ENCODE assay signal across 9 cellular contexts in the genomic region with DNA sequence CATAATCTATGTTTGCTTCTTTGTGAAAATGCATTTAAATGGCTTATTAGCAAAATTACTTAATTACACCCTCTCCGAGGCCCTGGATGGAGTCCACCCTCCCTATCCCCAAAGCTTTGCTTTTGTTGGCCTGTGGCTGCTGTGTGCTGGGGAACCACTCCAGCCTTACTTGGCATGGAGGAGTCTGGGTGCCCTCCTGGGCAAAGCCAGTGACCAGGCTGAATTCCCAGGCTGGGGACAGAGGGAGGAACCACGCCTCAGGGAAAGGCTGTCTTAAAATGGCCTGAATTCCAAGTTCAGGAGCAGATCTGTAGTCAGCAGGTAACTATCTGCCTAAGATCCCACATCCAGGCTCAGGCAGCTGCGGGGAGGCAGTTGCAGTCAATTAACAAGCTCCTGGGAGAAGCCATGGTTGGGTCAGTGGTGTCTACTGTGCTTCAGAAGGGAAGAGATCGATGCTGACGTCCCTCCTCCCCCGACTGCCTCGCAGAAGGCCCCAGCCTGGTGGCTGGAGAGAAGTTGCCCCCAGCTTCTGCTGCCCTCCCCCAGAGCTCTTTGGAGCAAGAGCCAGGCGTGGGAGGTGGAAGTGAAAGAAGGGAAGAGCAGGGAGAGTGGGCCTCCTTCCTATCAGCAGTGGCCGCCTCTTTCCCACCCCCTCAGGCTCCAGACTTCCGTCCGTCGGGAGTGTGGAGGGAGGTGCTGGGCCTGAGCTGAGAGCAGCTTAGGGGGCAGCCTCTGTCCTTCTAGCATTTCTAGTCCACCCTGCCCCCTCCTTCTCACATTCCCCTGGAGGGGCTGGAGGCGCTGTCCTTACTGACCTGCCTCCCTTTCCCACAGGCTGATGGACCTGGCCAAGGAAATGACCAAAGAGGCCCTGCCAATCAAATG. TPM values are rescaled to one million over a fixed set of nuclear protein-coding genes. Genes with fewer than 3 reads are reported as not detected.
DNase-seq lines count a peak whose midpoint lies in the region; ATAC-seq and TF ChIP-seq lines count a peak whose summit lies in the region.
"Had no signal": no experiment of that assay in that cellular context is flagged by ENCODE, and none has a peak within 500 bp of the region (broad histone marks: within the 10 kb centered on the region; RNA-seq: fewer than 3 reads in every experiment).

No MANE protein-coding gene starts in this region.

- peak overlapping the region in 3 of 5 donors; percentile 41 to 66 (median 66) for H3K9ac ChIP-seq in subcutaneous abdominal adipose tissue (ENCODE audit: low read length in 5 of 5)

- peak overlapping the region in 1 of 2 donors; percentile 80 for H3K27ac Mint-ChIP-seq in effector memory CD8-positive, alpha-beta T cell
- H3K27ac Mint-ChIP-seq: IgD-negative memory B cell had no signal

- H3K36me3 ChIP-seq in left lung = no peaks in the 10 kb centered on the region
- H3K36me3 ChIP-seq in subcutaneous abdominal adipose tissue (ENCODE audit: control insufficient read depth in 5 of 5, insufficient read depth in 5 of 5, low read length in 5 of 5) = peaks cover 0 to 19% (median 10%) of the 10 kb centered on the region in 5 donors
- H3K36me3 ChIP-seq in SJCRH30 = no peaks in the 10 kb centered on the region

- no peak overlapping the region for H3K4me3 Mint-ChIP-seq in effector memory CD8-positive, alpha-beta T cell
- H3K4me3 Mint-ChIP-seq: IgD-negative memory B cell had no signal

- peak; percentile 68 for ATAC-seq in left lung
- no peak for ATAC-seq in GM21381 (IDR thresholded peaks at IDR 0.05; ENCODE audit: unreplicated experiment)
- no peak for ATAC-seq in effector memory CD8-positive, alpha-beta T cell (replicated peaks)
- ATAC-seq in GM19463 (IDR thresholded peaks at IDR 0.05; ENCODE audit: unreplicated experiment) = no peak

- H3K4me3 ChIP-seq in coronary artery (peak overlapping the region; percentile 24), left lung (no peak overlapping the region), subcutaneous abdominal adipose tissue (ENCODE audit: low read depth in 1 of 5, low read length in 5 of 5) (peak overlapping the region; percentile 4 to 31 (median 13)), SJCRH30 (no peak overlapping the region)

- no peaks in the 10 kb centered on the region for H3K27me3 Mint-ChIP-seq in effector memory CD8-positive, alpha-beta T cell

- H3K9me3 Mint-ChIP-seq in effector memory CD8-positive, alpha-beta T cell = no peaks in the 10 kb centered on the region
- H3K9me3 Mint-ChIP-seq: IgD-negative memory B cell had no signal

- H3K36me3 Mint-ChIP-seq in effector memory CD8-positive, alpha-beta T cell (ENCODE audit: insufficient read depth) = peaks cover 5% of the 10 kb centered on the region
- H3K36me3 Mint-ChIP-seq: IgD-negative memory B cell had no signal

- DNase-seq in MV-4-11 (lab: John Stamatoyannopoulos, UW) = peak; percentile 87
- peak; percentile 90 for DNase-seq in coronary artery (ENCODE audit: low spot score)
- peak in 1 of 2 donors; percentile 87 for DNase-seq in left lung
- no peak for DNase-seq in SJCRH30
- DNase-seq in effector memory CD8-positive, alpha-beta T cell = no peak

- H3K27ac ChIP-seq in coronary artery = peak overlapping the region; percentile 86 to 92
- H3K27ac ChIP-seq in left lung = peak overlapping the region; percentile 74 to 87
- peak overlapping the region; percentile 75 for H3K27ac ChIP-seq in subcutaneous abdominal adipose tissue (ENCODE audit: low read depth, low read length)
- H3K27ac ChIP-seq in SJCRH30 = no peak overlapping the region

- H3K27me3 ChIP-seq in left lung = no peaks in the 10 kb centered on the region
- H3K27me3 ChIP-seq in subcutaneous abdominal adipose tissue (ENCODE audit: control insufficient read depth in 5 of 5, insufficient read depth in 4 of 5, low read length in 5 of 5) = no peaks in the 10 kb centered on the region
- no peaks in the 10 kb centered on the region for H3K27me3 ChIP-seq in SJCRH30

- H3K9me3 ChIP-seq in left lung (no peaks in the 10 kb centered on the region), subcutaneous abdominal adipose tissue (ENCODE audit: control insufficient read depth in 5 of 5, low read length in 5 of 5) (no peaks in the 10 kb centered on the region), SJCRH30 (replicated peaks) (no peaks in the 10 kb centered on the region)

- no peak for TF ChIP-seq CTCF in coronary artery (IDR thresholded peaks at IDR 0.05)
- no peak for TF ChIP-seq CTCF in left lung (IDR thresholded peaks at IDR 0.05)

- peaks cover 6 to 16% of the 10 kb centered on the region in 2 donors for H3K4me1 Mint-ChIP-seq in effector memory CD8-positive, alpha-beta T cell (ENCODE audit: low read depth in 2 of 2)

- H3K4me1 ChIP-seq in left lung = peaks cover 23 to 65% of the 10 kb centered on the region in 2 donors
- H3K4me1 ChIP-seq in subcutaneous abdominal adipose tissue (ENCODE audit: control insufficient read depth in 5 of 5, insufficient read depth in 5 of 5, low read length in 5 of 5) = peaks cover 19 to 61% (median 50%) of the 10 kb centered on the region in 5 donors
- no peaks in the 10 kb centered on the region for H3K4me1 ChIP-seq in SJCRH30

- intact Hi-C loops in left lung (cut with DNase I) = no loop called here

RNA-seq across cellular contexts. Expression of a gene that starts 11.3 kb away (rescaled TPM):
- 10 to 100 TPM; 26.5 to 29.3 TPM for total RNA-seq in left lung
- 11.1 and 11.5 TPM in 2 replicates for total RNA-seq in SJCRH30 (2014; rRNA removed; shearing (Covaris generic))

RNA-seq across cellular contexts. Expression of a gene that starts 40.1 kb away (rescaled TPM):
- 10 to 100 TPM; 18.9 to 21.3 TPM for total RNA-seq in left lung
- total RNA-seq in SJCRH30 (2014; rRNA removed; shearing (Covaris generic)) = 15.8 and 18.3 TPM in 2 replicates

RNA-seq across cellular contexts. Expression of a gene that starts 53.7 kb away (rescaled TPM):
- total RNA-seq in left lung = not detected
- not detected in 2 replicates for total RNA-seq in SJCRH30 (2014; rRNA removed; shearing (Covaris generic))

Comparison
In these comparisons a context has a peak if more than half of its experiments do, and no peak if none do; other contexts are left out.
1. DNase-seq: peak in MV-4-11 (single experiment) and coronary artery (single experiment); none in SJCRH30 (0 of 2) and effector memory CD8-positive, alpha-beta T cell (0 of 3).
2. H3K4me3 ChIP-seq: peak in coronary artery (single experiment) and subcutaneous abdominal adipose tissue (5 of 5); none in left lung (0 of 2) and SJCRH30 (single experiment).